ENCODE assay signal across 8 cellular contexts in the genomic region with DNA sequence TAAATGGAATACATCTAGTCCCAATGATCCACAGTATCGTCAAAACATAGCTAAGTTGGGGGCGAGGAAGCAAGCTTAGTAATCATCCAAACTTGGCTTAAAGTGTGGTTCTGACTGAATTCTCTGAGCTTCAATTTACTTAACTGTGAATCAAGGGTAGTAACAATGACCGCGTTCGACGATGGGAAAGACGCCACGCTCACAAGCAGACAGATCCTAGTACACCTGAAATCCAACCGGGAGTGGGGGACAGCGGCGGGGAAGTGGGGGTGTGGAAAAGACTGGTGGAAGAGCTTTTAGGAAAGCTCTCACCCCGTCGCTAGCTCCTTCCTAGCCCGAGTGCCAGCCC. TPM values are rescaled to one million over a fixed set of nuclear protein-coding genes. Genes with fewer than 3 reads are reported as not detected.
DNase-seq lines count a peak whose midpoint lies in the region; TF ChIP-seq lines count a peak whose summit lies in the region.

No MANE protein-coding gene starts in this region.

- H3K36me3 Mint-ChIP-seq in neural progenitor cell = peaks cover 6% of the 10 kb centered on the region

- H4K20me1 ChIP-seq in neural progenitor cell (ENCODE audit: low read depth) = peaks cover 25% of the 10 kb centered on the region

- H3K27me3 Mint-ChIP-seq in neural progenitor cell (ENCODE audit: insufficient read depth, low read depth) = no peaks in the 10 kb centered on the region

- peaks cover 2% of the 10 kb centered on the region for H3F3A ChIP-seq in neural progenitor cell (ENCODE audit: low read depth)

- H3K4me1 Mint-ChIP-seq in neural progenitor cell = peaks cover 15% of the 10 kb centered on the region

- H3K4me3 Mint-ChIP-seq in neural progenitor cell = peak overlapping the region; percentile 99

- H3K9ac ChIP-seq in neural progenitor cell = peak overlapping the region; percentile 86

- no peaks in the 10 kb centered on the region for H3K36me3 ChIP-seq in effector memory CD4-positive, alpha-beta T cell (ENCODE audit: control insufficient read depth, insufficient read depth, low read length)
- H3K36me3 ChIP-seq in neural progenitor cell = no peaks in the 10 kb centered on the region

- H3K27me3 ChIP-seq in effector memory CD4-positive, alpha-beta T cell (replicated peaks; ENCODE audit: control insufficient read depth, insufficient read depth, low read length, poor library complexity, severe bottlenecking) = no peaks in the 10 kb centered on the region
- peaks cover 33% of the 10 kb centered on the region for H3K27me3 ChIP-seq in neural progenitor cell

- no peaks in the 10 kb centered on the region for H3K9me3 ChIP-seq in effector memory CD4-positive, alpha-beta T cell (ENCODE audit: control insufficient read depth, low read length)
- no peaks in the 10 kb centered on the region for H3K9me3 ChIP-seq in neural progenitor cell (ENCODE audit: low read depth)

- H3K4me1 ChIP-seq in effector memory CD4-positive, alpha-beta T cell (ENCODE audit: control insufficient read depth, insufficient read depth, low read length, poor library complexity, severe bottlenecking) = peaks cover 3% of the 10 kb centered on the region
- H3K4me1 ChIP-seq in neural progenitor cell = peaks cover 10% of the 10 kb centered on the region

- H3K27ac ChIP-seq in effector memory CD4-positive, alpha-beta T cell (ENCODE audit: insufficient read depth, low read length, poor library complexity, severe bottlenecking) = peak overlapping the region; percentile 56
- peak overlapping the region; percentile 68 for H3K27ac ChIP-seq in neural progenitor cell

- DNase-seq in stimulated activated CD4-positive, alpha-beta T cell treated with anti-CD3 and anti-CD28 coated beads, Interleukin-12 subunit alpha, Interleukin-12 subunit beta, amount 100 ng/mL, for 4 hours = peak; percentile 2
- DNase-seq in stimulated activated CD4-positive, alpha-beta T cell treated with anti-CD3 and anti-CD28 coated beads, Interleukin-4, amount 100 ng/mL, for 1 hour = no peak
- DNase-seq in NCI-H69 (lab: John Stamatoyannopoulos, UW) (peak; percentile 65), neural progenitor cell (ENCODE audit: low spot score) (no peak), GF-D8 (lab: John Stamatoyannopoulos, UW) (no peak), SK-N-DZ (ENCODE audit: low spot score) (no peak), NCI-H2196 treated with DMSO at 0.1 percent for 48 hours (lab: John Stamatoyannopoulos, UW; ENCODE audit: unreplicated experiment) (no peak)
- DNase-seq in effector memory CD4-positive, alpha-beta T cell = no peak

- H3K4me3 ChIP-seq in effector memory CD4-positive, alpha-beta T cell (ENCODE audit: insufficient read depth, low read depth, low read length, poor library complexity, severe bottlenecking) = peak overlapping the region; percentile 83
- H3K4me3 ChIP-seq in neural progenitor cell = peak overlapping the region; percentile 79

- no peaks in the 10 kb centered on the region for H3K9me3 Mint-ChIP-seq in neural progenitor cell

- H2AFZ ChIP-seq in neural progenitor cell (replicated peaks) = peak overlapping the region; percentile 100

- no peak for TF ChIP-seq CTCF in neural progenitor cell (IDR thresholded peaks at IDR 0.05)

- peak overlapping the region; percentile 97 for H3K27ac Mint-ChIP-seq in neural progenitor cell

- H3K79me2 ChIP-seq in neural progenitor cell (ENCODE audit: low read depth) = peaks cover 54% of the 10 kb centered on the region

- peak overlapping the region; percentile 97 for H3K4me2 ChIP-seq in neural progenitor cell

RNA-seq across cellular contexts. Expression of gene COX16, which starts 0.4 kb away (rescaled TPM):
- 51.0 and 116 TPM in 2 replicates for total RNA-seq in neural progenitor cell (ENCODE audit: low replicate concordance)
- 86.4 and 135 TPM in 2 replicates for polyA plus RNA-seq in SK-N-DZ (2014; cell fraction: cytosol; rRNA removed)
- 74.7 and 93.3 TPM in 2 replicates for polyA plus RNA-seq in SK-N-DZ (2014; cell fraction: nucleus; rRNA removed)

RNA-seq across cellular contexts. Expression of gene SYNJ2BP, which starts 57.8 kb away (rescaled TPM):
- total RNA-seq in neural progenitor cell (ENCODE audit: low replicate concordance) = 20.1 and 25.9 TPM in 2 replicates
- polyA plus RNA-seq in SK-N-DZ (2014; cell fraction: cytosol; rRNA removed) = 21.9 and 24.4 TPM in 2 replicates
- 10.5 and 14.1 TPM in 2 replicates for polyA plus RNA-seq in SK-N-DZ (2014; cell fraction: nucleus; rRNA removed)

Comparison
In these comparisons a context has a peak if more than half of its experiments do, and no peak if none do; other contexts are left out.
1. DNase-seq: peak in stimulated activated CD4-positive, alpha-beta T cell treated with anti-CD3 and anti-CD28 coated beads, Interleukin-12 subunit alpha, Interleukin-12 subunit beta, amount 100 ng/mL, for 4 hours (single experiment) and NCI-H69 (single experiment); none in stimulated activated CD4-positive, alpha-beta T cell treated with anti-CD3 and anti-CD28 coated beads, Interleukin-4, amount 100 ng/mL, for 1 hour (single experiment), effector memory CD4-positive, alpha-beta T cell (0 of 3), neural progenitor cell (single experiment), GF-D8 (single experiment), SK-N-DZ (single experiment) and NCI-H2196 treated with DMSO at 0.1 percent for 48 hours (single experiment).